Comparison of ENCODE assay signal across 8 cellular contexts in genomic region chr13:33487575-33488243, GRCh38.
A peak's percentile ranks its signal among the peaks of the same experiment; 100 is the strongest.
DNase-seq lines count a peak whose midpoint lies in the region; ATAC-seq, FAIRE-seq and TF ChIP-seq lines count a peak whose summit lies in the region.

No MANE protein-coding gene starts in this region.

- ATAC-seq in A549 (peak; percentile 54 to 74; a peak in 4 of 6 replicates), GM18907 (IDR thresholded peaks at IDR 0.05; ENCODE audit: unreplicated experiment) (peak; percentile 50), GM19035 (IDR thresholded peaks at IDR 0.05; ENCODE audit: unreplicated experiment) (no peak)

- H3K27ac ChIP-seq in A549 (no peak overlapping the region), H1 (ENCODE audit: low read depth, low read length) (no peak overlapping the region), neural progenitor cell (no peak overlapping the region), prostate gland (no peak overlapping the region)

- peaks cover 7% of the 10 kb centered on the region for H3K4me1 Mint-ChIP-seq in neural progenitor cell

- no peak overlapping the region for H2BK12ac ChIP-seq in H1 (ENCODE audit: low read depth, low read length)

- H4K5ac ChIP-seq in H1 (ENCODE audit: insufficient read length, low read depth, low read length) = no peak overlapping the region

- H3K4ac ChIP-seq in H1 (replicated peaks; ENCODE audit: insufficient read length, low read depth, low read length) = no peak overlapping the region

- H4K91ac ChIP-seq in H1 (replicated peaks; ENCODE audit: insufficient read length, low read length) = no peak overlapping the region

- no peaks in the 10 kb centered on the region for H4K20me1 ChIP-seq in H1 (replicated peaks in 1 of 2; ENCODE audit: control insufficient read depth in 1 of 2, insufficient read depth in 2 of 2, low read length in 2 of 2)
- H4K20me1 ChIP-seq in neural progenitor cell (ENCODE audit: low read depth) = no peaks in the 10 kb centered on the region

- H3K36me3 Mint-ChIP-seq in neural progenitor cell = no peaks in the 10 kb centered on the region

- H3K56ac ChIP-seq in H1 (replicated peaks; ENCODE audit: insufficient read length, low read depth, low read length) = no peak overlapping the region

- H3K4me1 ChIP-seq in A549 (no peaks in the 10 kb centered on the region), H1 (replicated peaks in 1 of 4; ENCODE audit: control insufficient read depth in 3 of 4, insufficient read depth in 4 of 4, low read length in 3 of 4) (peaks cover 0 to 9% (median 4%) of the 10 kb centered on the region in 4 experiments; a peak in 4 of 7 replicates), neural progenitor cell (peaks cover 12% of the 10 kb centered on the region), prostate gland (replicated peaks) (no peaks in the 10 kb centered on the region)

- H3K27me3 Mint-ChIP-seq in neural progenitor cell (ENCODE audit: insufficient read depth, low read depth) = peaks cover 5% of the 10 kb centered on the region

- TF ChIP-seq POLR2A in A549 (IDR thresholded peaks at IDR 0.05; ENCODE audit: low read length) = no peak
- no peak for TF ChIP-seq POLR2A in H1 (IDR thresholded peaks at IDR 0.05; ENCODE audit: control extremely low read depth in 1 of 2, low read depth in 2 of 2, low read length in 2 of 2)
- no peak for TF ChIP-seq POLR2A in prostate gland (IDR thresholded peaks at IDR 0.05)

- no peak overlapping the region for H3K4me3 ChIP-seq in A549
- no peak overlapping the region for H3K4me3 ChIP-seq in H1 (ENCODE audit: extremely low read depth in 1 of 4, insufficient read depth in 2 of 4, low read depth in 3 of 4, low read length in 4 of 4)
- H3K4me3 ChIP-seq in neural progenitor cell = no peak overlapping the region
- H3K4me3 ChIP-seq in prostate gland = no peak overlapping the region

- no peak overlapping the region for H3K18ac ChIP-seq in H1 (ENCODE audit: extremely low read depth, low read length)

- H3K79me1 ChIP-seq in H1 (ENCODE audit: low read depth, low read length) = no peaks in the 10 kb centered on the region

- TF ChIP-seq RAD21 in A549 (conservative IDR thresholded peaks at IDR 0.05 in 1 of 2, IDR thresholded peaks at IDR 0.05 in 1 of 2) (peak; percentile 27 to 47; a peak in 4 of 5 replicates), H1 (IDR thresholded peaks at IDR 0.05 in 1 of 2, conservative IDR thresholded peaks at IDR 0.05 in 1 of 2; ENCODE audit: low read depth in 2 of 2, low read length in 2 of 2) (peak; percentile 54 to 64)

- no peak overlapping the region for H2BK15ac ChIP-seq in H1 (ENCODE audit: low read length)

- whole genome bisulfite sequencing in A549 (ENCODE audit: missing lambda C conversion rate) = 60% methylated on average over 5 of the region's 5 CpGs
- WGBS in H1 (ENCODE audit: extremely low coverage in 1 of 2, insufficient coverage in 1 of 2, insufficient read length in 1 of 2, insufficient replicate concordance in 2 of 2, low coverage in 1 of 2, low lambda C conversion rate in 2 of 2, missing lambda C conversion rate in 1 of 2), 2 experiments = 90% methylated on average over 5 of the region's 5 CpGs; no CpG with 5 or more reads in 1 of the 2 experiments
- 73% methylated on average over 5 of the region's 5 CpGs for WGBS in prostate gland

- POLR2A ChIA-PET in A549 (lab: Yijun Ruan, JAX) = no interaction called here
- POLR2A ChIA-PET in H1 (lab: Charles Lee; ENCODE audit: partially characterized antibody) = interaction anchor here (1.2 kb wide), 1 partner anchor 55 kb away, joined by 3 read pairs; no protein-coding TSS in a partner anchor

- H3K79me2 ChIP-seq in H1 (ENCODE audit: control insufficient read depth in 1 of 2, insufficient read depth in 2 of 2, low read length in 2 of 2) (no peaks in the 10 kb centered on the region), neural progenitor cell (ENCODE audit: low read depth) (no peaks in the 10 kb centered on the region)

- no peak overlapping the region for H4K8ac ChIP-seq in H1 (ENCODE audit: extremely low read depth, insufficient read depth, low read length)

- H2BK20ac ChIP-seq in H1 (ENCODE audit: low read length) = peak overlapping the region; percentile 69; the same call in 1 of the 2 replicates

- no peak overlapping the region for H3K4me3 Mint-ChIP-seq in neural progenitor cell

- TF ChIP-seq CTCF in A549 (IDR thresholded peaks at IDR 0.05) (no peak), H1 (IDR thresholded peaks at IDR 0.05; ENCODE audit: control extremely low read depth in 1 of 3, insufficient read depth in 1 of 3, low read depth in 1 of 3, low read length in 3 of 3) (peak in 2 of 3 experiments; percentile 24 to 48; a peak in 2 of 4 replicates), neural progenitor cell (IDR thresholded peaks at IDR 0.05) (peak; percentile 34), prostate gland (IDR thresholded peaks at IDR 0.05) (peak in 2 of 4 experiments; percentile 34 to 43)

- 0 out of 2 replicates have a peak overlapping the region, but pooled peaks have one; percentile 26 for H2AFZ ChIP-seq in H1 (ENCODE audit: low read length)
- H2AFZ ChIP-seq in neural progenitor cell (replicated peaks) = peak overlapping the region; percentile 30

- peaks cover 5% of the 10 kb centered on the region for H3K9me3 ChIP-seq in A549
- peaks cover 0 to 10% of the 10 kb centered on the region in 2 experiments; a peak in 2 of 4 replicates for H3K9me3 ChIP-seq in H1 (ENCODE audit: insufficient read depth in 2 of 2, low read depth in 1 of 2, low read length in 1 of 2)
- no peaks in the 10 kb centered on the region for H3K9me3 ChIP-seq in neural progenitor cell (ENCODE audit: low read depth)
- H3K9me3 ChIP-seq in prostate gland = no peaks in the 10 kb centered on the region

- TF ChIP-seq EP300 in A549 (IDR thresholded peaks at IDR 0.05) (no peak), H1 (IDR thresholded peaks at IDR 0.05; ENCODE audit: borderline replicate concordance in 1 of 2, low read depth in 2 of 2, low read length in 2 of 2) (no peak)

- H3K9ac ChIP-seq in H1 (replicated peaks in 1 of 4; ENCODE audit: extremely low read depth in 1 of 4, low read depth in 3 of 4, low read length in 3 of 4) (no peak overlapping the region), neural progenitor cell (no peak overlapping the region)

- H3K14ac ChIP-seq in H1 (ENCODE audit: insufficient read length) = no peak overlapping the region

- H3K27ac Mint-ChIP-seq in neural progenitor cell = no peak overlapping the region

- H3K27me3 ChIP-seq in H1 (replicated peaks in 1 of 4; ENCODE audit: control insufficient read depth in 3 of 4, extremely low read depth in 1 of 4, insufficient read depth in 3 of 4, low read length in 3 of 4) (no peaks in the 10 kb centered on the region), neural progenitor cell (no peaks in the 10 kb centered on the region), prostate gland (replicated peaks; ENCODE audit: insufficient read depth) (no peaks in the 10 kb centered on the region)

- no peaks in the 10 kb centered on the region for H3F3A ChIP-seq in neural progenitor cell (ENCODE audit: low read depth)

- no peak for FAIRE-seq in A549 (lab: Jason Lieb, UNC)
- no peak for FAIRE-seq in H1 (lab: Jason Lieb, UNC)

- H3K4me2 ChIP-seq in A549 (peak overlapping the region; percentile 28; the same call in 1 of the 3 replicates), H1 (ENCODE audit: insufficient read depth in 1 of 2, low read depth in 2 of 2, low read length in 2 of 2) (no peak overlapping the region), neural progenitor cell (no peak overlapping the region)

- H2BK120ac ChIP-seq in H1 (replicated peaks; ENCODE audit: low read depth, low read length) = no peak overlapping the region

- no peak overlapping the region for H2BK5ac ChIP-seq in H1 (ENCODE audit: low read depth, low read length)

- no peaks in the 10 kb centered on the region for H3K36me3 ChIP-seq in H1 (ENCODE audit: control insufficient read depth in 2 of 4, insufficient read depth in 4 of 4, low read length in 3 of 4)
- no peaks in the 10 kb centered on the region for H3K36me3 ChIP-seq in neural progenitor cell
- H3K36me3 ChIP-seq in prostate gland = no peaks in the 10 kb centered on the region

- DNase-seq in A549 (ENCODE audit: low read depth in 1 of 2, low spot score in 1 of 2) (peak in 1 of 2 experiments; percentile 29), NCI-H146 (lab: John Stamatoyannopoulos, UW) (peak; percentile 19), H1 (ENCODE audit: low read depth in 1 of 2, low spot score in 2 of 2) (no peak), neural progenitor cell (ENCODE audit: low spot score) (peak; percentile 23), prostate gland (ENCODE audit: low spot score) (no peak), KG1 (lab: John Stamatoyannopoulos, UW) (no peak)

- intact Hi-C loops in prostate gland (cut with DNase I) = no loop called here

- no peaks in the 10 kb centered on the region for H3K23me2 ChIP-seq in H1 (ENCODE audit: low read depth, low read length)

- peaks cover 10% of the 10 kb centered on the region for H3K9me3 Mint-ChIP-seq in neural progenitor cell

- CTCF ChIA-PET in A549 (lab: Yijun Ruan, JAX) = interaction anchor here (1.2 to 1.7 kb wide), 3 partner anchors 9 to 260 kb away, joined by 3 to 5 read pairs (median 3); no protein-coding TSS in a partner anchor
- CTCF ChIA-PET in H1 (lab: Charles Lee; ENCODE audit: partially characterized antibody) = interaction anchor here (0.6 to 2.0 kb wide), 10 partner anchors 10 to 1221 kb away, joined by 3 to 6 read pairs (median 3); no protein-coding TSS in a partner anchor

- no peak overlapping the region for H3K23ac ChIP-seq in H1 (ENCODE audit: insufficient read length)

- H2AK5ac ChIP-seq in H1 (ENCODE audit: low read depth, low read length) = no peak overlapping the region

TF ChIP-seq in A549, 52 proteins besides CTCF, POLR2A, EP300 and RAD21:
- TF ChIP-seq JUN (IDR thresholded peaks at IDR 0.05) (no peak), SMC3 (IDR thresholded peaks at IDR 0.05) (0 out of 3 replicates have a peak, but pooled peaks have one; percentile 18)

TF ChIP-seq in H1, 55 proteins besides CTCF, POLR2A, EP300 and RAD21:
- TF ChIP-seq CBX8 (IDR thresholded peaks at IDR 0.05; ENCODE audit: borderline replicate concordance, low read depth, low read length) = no peak
- no peak for TF ChIP-seq USF2 (IDR thresholded peaks at IDR 0.05; ENCODE audit: low read length)
- no peak for TF ChIP-seq RXRA (IDR thresholded peaks at IDR 0.05; ENCODE audit: insufficient read depth, low read depth, low read length)
- TF ChIP-seq CHD2 (IDR thresholded peaks at IDR 0.05; ENCODE audit: low read length) = no peak

Comparison
In these comparisons a context has a peak if more than half of its experiments do, and no peak if none do; other contexts are left out.
1. DNase-seq: peak in NCI-H146 (single experiment) and neural progenitor cell (single experiment); none in H1 (0 of 2), prostate gland (single experiment) and KG1 (single experiment).
2. Of the 18 proteins assayed by ChIP-seq in both H1 and A549: peak only in H1: CTCF; only in A549: none; in both: RAD21; in neither: 16.